ENCODE assay signal across 8 cellular contexts in genomic region chr4:41360911-41361830, GRCh38.
A peak's percentile ranks its signal among the peaks of the same experiment; 100 is the strongest.
DNase-seq lines count a peak whose midpoint lies in the region; ATAC-seq and TF ChIP-seq lines count a peak whose summit lies in the region.

No MANE protein-coding gene starts in this region.

- POLR2A ChIA-PET in WTC11 (lab: Charles Lee) = no interaction called here

- no peaks in the 10 kb centered on the region for H3K79me2 ChIP-seq in ACC112 (ENCODE audit: control insufficient read depth, insufficient read depth, low read length, unreplicated experiment)

- no peaks in the 10 kb centered on the region for H3K36me3 ChIP-seq in ACC112 (ENCODE audit: insufficient read depth, low read length)

- intact Hi-C loops in left ventricle myocardium superior (cut with micrococcal nuclease) (loop anchor here (10.0 kb wide), 1 partner anchor 54 kb away; no protein-coding TSS in a partner anchor), posterior vena cava (cut with DNase I) (no loop called here)

- no peaks in the 10 kb centered on the region for H3K36me3 Mint-ChIP-seq in WTC11

- H3K4me3 ChIP-seq in ACC112 (ENCODE audit: low read depth, low read length) = peak overlapping the region; percentile 74

- H3K27me3 ChIP-seq in ACC112 (ENCODE audit: insufficient read depth, low read length) = peaks cover 66% of the 10 kb centered on the region

- H3K4me3 Mint-ChIP-seq in WTC11 = peak overlapping the region; percentile 66

- no peak overlapping the region for H2AFZ ChIP-seq in ACC112 (ENCODE audit: low read length, unreplicated experiment)

- CTCF ChIA-PET in WTC11 (lab: Charles Lee) = interaction anchor here (1.0 to 3.2 kb wide), 7 partner anchors 21 to 301 kb away, joined by 3 to 15 read pairs (median 13); no protein-coding TSS in a partner anchor

- H3K4me1 ChIP-seq in ACC112 (ENCODE audit: control insufficient read depth, insufficient read depth, low read length, unreplicated experiment) = peaks cover 2% of the 10 kb centered on the region

- TF ChIP-seq CTCF in WTC11 (IDR thresholded peaks at IDR 0.05) = no peak

- peaks cover 97% of the 10 kb centered on the region for H3K27me3 Mint-ChIP-seq in WTC11 (ENCODE audit: low read depth)

- DNase-seq in WTC11 (ENCODE audit: low spot score) (peak; percentile 36), left ventricle myocardium superior (peak; percentile 72), posterior vena cava (ENCODE audit: low spot score) (peak; percentile 81)
- DNase-seq in activated CD8-positive, alpha-beta memory T cell treated with anti-CD3 and anti-CD28 coated beads for 24 hours = no peak

- no peak overlapping the region for H3K27ac Mint-ChIP-seq in WTC11

- ATAC-seq in HG02798 (IDR thresholded peaks at IDR 0.05; ENCODE audit: poor library complexity, unreplicated experiment) (peak; percentile 20), WTC11 (peak; percentile 4; the same call in 1 of the 2 replicates), left ventricle myocardium superior (peak; percentile 41), HG03196 (IDR thresholded peaks at IDR 0.05; ENCODE audit: unreplicated experiment) (no peak), GM21447 (IDR thresholded peaks at IDR 0.05; ENCODE audit: unreplicated experiment) (no peak)

- no peak overlapping the region for H3K27ac ChIP-seq in ACC112 (ENCODE audit: low read depth, low read length)

- H3K9me3 Mint-ChIP-seq in WTC11 = no peaks in the 10 kb centered on the region

- peaks cover 45% of the 10 kb centered on the region for H3K4me1 Mint-ChIP-seq in WTC11

TF ChIP-seq in WTC11, 78 proteins besides CTCF, POLR2A, EP300 and RAD21:
- TF ChIP-seq SP1 (CRISPR knock-in tag; conservative IDR thresholded peaks at IDR 0.05) (0 out of 2 replicates have a peak, but pooled peaks have one; percentile 12), ESRRA (CRISPR knock-in tag; IDR thresholded peaks at IDR 0.05; ENCODE audit: borderline replicate concordance) (0 out of 2 replicates have a peak, but pooled peaks have one; percentile 16), ZBTB21 (CRISPR knock-in tag; IDR thresholded peaks at IDR 0.05; ENCODE audit: borderline replicate concordance) (no peak)

Comparison
In these comparisons a context has a peak if more than half of its experiments do, and no peak if none do; other contexts are left out.
1. ATAC-seq: peak in HG02798 (single experiment), WTC11 (single experiment) and left ventricle myocardium superior (single experiment); none in HG03196 (single experiment) and GM21447 (single experiment).